1 cellular context compared by ENCODE assay signal in the genomic region with DNA sequence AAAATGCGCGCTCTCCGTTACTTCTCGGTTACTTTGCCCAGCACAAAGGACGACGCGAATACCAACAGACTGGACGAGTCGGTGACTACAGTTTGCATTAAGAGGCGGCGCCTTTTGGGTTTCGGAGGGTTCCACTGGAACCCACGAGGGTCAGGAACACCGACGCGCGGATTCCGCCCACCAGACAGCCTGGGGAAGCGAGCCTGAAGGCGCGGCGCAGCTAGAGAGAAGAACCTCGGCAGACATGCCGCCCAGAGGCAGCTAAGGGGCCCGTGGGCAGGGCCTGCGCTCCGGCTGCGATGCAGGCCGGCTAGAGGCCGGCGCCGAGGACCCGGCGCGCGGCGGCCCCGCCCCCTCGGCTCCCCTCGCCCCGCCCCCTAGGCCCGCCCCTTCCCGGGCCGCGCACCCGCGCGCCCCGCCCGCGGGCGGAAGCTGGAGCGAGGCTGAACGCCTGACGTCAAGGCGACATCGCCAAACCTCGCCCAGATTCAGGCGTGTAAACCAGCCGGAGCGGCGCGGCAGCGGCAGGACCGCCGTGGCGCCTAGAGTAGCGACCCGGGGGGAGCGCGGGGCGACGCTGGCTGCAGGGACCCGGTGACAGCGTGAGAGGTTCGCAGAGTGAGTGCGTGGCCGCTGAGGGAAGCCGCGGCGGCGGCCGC.
TF ChIP-seq lines count a peak whose summit lies in the region.

A gene (plus strand): TSS at position 465 of the 659 bp plus-strand sequence. CDS start 37,826 bp downstream, outside the sequence.

TF ChIP-seq in HepG2, 621 proteins besides CTCF, POLR2A, EP300 and RAD21 (continued from another document and continues in another):
- TF ChIP-seq, protein P1, sequence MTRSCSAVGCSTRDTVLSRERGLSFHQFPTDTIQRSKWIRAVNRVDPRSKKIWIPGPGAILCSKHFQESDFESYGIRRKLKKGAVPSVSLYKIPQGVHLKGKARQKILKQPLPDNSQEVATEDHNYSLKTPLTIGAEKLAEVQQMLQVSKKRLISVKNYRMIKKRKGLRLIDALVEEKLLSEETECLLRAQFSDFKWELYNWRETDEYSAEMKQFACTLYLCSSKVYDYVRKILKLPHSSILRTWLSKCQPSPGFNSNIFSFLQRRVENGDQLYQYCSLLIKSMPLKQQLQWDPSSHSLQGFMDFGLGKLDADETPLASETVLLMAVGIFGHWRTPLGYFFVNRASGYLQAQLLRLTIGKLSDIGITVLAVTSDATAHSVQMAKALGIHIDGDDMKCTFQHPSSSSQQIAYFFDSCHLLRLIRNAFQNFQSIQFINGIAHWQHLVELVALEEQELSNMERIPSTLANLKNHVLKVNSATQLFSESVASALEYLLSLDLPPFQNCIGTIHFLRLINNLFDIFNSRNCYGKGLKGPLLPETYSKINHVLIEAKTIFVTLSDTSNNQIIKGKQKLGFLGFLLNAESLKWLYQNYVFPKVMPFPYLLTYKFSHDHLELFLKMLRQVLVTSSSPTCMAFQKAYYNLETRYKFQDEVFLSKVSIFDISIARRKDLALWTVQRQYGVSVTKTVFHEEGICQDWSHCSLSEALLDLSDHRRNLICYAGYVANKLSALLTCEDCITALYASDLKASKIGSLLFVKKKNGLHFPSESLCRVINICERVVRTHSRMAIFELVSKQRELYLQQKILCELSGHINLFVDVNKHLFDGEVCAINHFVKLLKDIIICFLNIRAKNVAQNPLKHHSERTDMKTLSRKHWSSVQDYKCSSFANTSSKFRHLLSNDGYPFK (CRISPR knock-in tag; IDR thresholded peaks at IDR 0.05; ENCODE audit: borderline replicate concordance), result peak; percentile 68; the same call in 1 of the 2 replicates
- TF ChIP-seq ZNF878 (CRISPR knock-in tag; IDR thresholded peaks at IDR 0.05), result no peak
- no peak for TF ChIP-seq HDAC2 (CRISPR knock-in tag; IDR thresholded peaks at IDR 0.05)
- TF ChIP-seq TEAD3 (CRISPR knock-in tag; optimal IDR thresholded peaks at IDR 0.05; ENCODE audit: borderline replicate concordance), result no peak
- no peak for TF ChIP-seq ZNF460 (CRISPR knock-in tag; IDR thresholded peaks at IDR 0.05; ENCODE audit: borderline replicate concordance)
- TF ChIP-seq JUN (CRISPR knock-in tag; IDR thresholded peaks at IDR 0.05), result no peak
- TF ChIP-seq, protein P2, sequence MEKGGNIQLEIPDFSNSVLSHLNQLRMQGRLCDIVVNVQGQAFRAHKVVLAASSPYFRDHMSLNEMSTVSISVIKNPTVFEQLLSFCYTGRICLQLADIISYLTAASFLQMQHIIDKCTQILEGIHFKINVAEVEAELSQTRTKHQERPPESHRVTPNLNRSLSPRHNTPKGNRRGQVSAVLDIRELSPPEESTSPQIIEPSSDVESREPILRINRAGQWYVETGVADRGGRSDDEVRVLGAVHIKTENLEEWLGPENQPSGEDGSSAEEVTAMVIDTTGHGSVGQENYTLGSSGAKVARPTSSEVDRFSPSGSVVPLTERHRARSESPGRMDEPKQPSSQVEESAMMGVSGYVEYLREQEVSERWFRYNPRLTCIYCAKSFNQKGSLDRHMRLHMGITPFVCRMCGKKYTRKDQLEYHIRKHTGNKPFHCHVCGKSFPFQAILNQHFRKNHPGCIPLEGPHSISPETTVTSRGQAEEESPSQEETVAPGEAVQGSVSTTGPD (CRISPR knock-in tag; IDR thresholded peaks at IDR 0.05), result no peak
- no peak for TF ChIP-seq ZNF644 (CRISPR knock-in tag; IDR thresholded peaks at IDR 0.05; ENCODE audit: low read depth)
- TF ChIP-seq TAF15 (IDR thresholded peaks at IDR 0.05; ENCODE audit: low read depth, low read length, poor library complexity, severe bottlenecking), result no peak
- TF ChIP-seq, protein P3, sequence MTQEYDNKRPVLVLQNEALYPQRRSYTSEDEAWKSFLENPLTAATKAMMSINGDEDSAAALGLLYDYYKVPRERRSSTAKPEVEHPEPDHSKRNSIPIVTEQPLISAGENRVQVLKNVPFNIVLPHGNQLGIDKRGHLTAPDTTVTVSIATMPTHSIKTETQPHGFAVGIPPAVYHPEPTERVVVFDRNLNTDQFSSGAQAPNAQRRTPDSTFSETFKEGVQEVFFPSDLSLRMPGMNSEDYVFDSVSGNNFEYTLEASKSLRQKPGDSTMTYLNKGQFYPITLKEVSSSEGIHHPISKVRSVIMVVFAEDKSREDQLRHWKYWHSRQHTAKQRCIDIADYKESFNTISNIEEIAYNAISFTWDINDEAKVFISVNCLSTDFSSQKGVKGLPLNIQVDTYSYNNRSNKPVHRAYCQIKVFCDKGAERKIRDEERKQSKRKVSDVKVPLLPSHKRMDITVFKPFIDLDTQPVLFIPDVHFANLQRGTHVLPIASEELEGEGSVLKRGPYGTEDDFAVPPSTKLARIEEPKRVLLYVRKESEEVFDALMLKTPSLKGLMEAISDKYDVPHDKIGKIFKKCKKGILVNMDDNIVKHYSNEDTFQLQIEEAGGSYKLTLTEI (CRISPR knock-in tag; conservative IDR thresholded peaks at IDR 0.05), result no peak
- no peak for TF ChIP-seq RARG (CRISPR knock-in tag; IDR thresholded peaks at IDR 0.05; ENCODE audit: low read depth)
- TF ChIP-seq PHB2 (IDR thresholded peaks at IDR 0.05; ENCODE audit: partially characterized antibody), result no peak
- TF ChIP-seq, protein P4, sequence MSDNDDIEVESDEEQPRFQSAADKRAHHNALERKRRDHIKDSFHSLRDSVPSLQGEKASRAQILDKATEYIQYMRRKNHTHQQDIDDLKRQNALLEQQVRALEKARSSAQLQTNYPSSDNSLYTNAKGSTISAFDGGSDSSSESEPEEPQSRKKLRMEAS (IDR thresholded peaks at IDR 0.05), result peak; percentile 60; the same call in 1 of the 2 replicates
- no peak; the same call in 1 of the 2 replicates for TF ChIP-seq ZNF441 (CRISPR knock-in tag; IDR thresholded peaks at IDR 0.05; ENCODE audit: borderline replicate concordance)
- TF ChIP-seq, protein P5, sequence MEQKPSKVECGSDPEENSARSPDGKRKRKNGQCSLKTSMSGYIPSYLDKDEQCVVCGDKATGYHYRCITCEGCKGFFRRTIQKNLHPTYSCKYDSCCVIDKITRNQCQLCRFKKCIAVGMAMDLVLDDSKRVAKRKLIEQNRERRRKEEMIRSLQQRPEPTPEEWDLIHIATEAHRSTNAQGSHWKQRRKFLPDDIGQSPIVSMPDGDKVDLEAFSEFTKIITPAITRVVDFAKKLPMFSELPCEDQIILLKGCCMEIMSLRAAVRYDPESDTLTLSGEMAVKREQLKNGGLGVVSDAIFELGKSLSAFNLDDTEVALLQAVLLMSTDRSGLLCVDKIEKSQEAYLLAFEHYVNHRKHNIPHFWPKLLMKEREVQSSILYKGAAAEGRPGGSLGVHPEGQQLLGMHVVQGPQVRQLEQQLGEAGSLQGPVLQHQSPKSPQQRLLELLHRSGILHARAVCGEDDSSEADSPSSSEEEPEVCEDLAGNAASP (CRISPR knock-in tag; IDR thresholded peaks at IDR 0.05; ENCODE audit: borderline replicate concordance), result peak; percentile 35; the same call in 1 of the 2 replicates
- TF ChIP-seq, protein P6, sequence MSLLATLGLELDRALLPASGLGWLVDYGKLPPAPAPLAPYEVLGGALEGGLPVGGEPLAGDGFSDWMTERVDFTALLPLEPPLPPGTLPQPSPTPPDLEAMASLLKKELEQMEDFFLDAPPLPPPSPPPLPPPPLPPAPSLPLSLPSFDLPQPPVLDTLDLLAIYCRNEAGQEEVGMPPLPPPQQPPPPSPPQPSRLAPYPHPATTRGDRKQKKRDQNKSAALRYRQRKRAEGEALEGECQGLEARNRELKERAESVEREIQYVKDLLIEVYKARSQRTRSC (CRISPR knock-in tag; IDR thresholded peaks at IDR 0.05; ENCODE audit: low read depth), result peak; percentile 87; the same call in 1 of the 2 replicates
- no peak for TF ChIP-seq ZKSCAN5 (CRISPR knock-in tag; IDR thresholded peaks at IDR 0.05)
- TF ChIP-seq PHF20 (CRISPR knock-in tag; IDR thresholded peaks at IDR 0.05), result 0 out of 2 replicates have a peak, but pooled peaks have one; percentile 26
- TF ChIP-seq PAX8 (CRISPR knock-in tag; IDR thresholded peaks at IDR 0.05; ENCODE audit: borderline replicate concordance), result no peak
- TF ChIP-seq ZNF577 (CRISPR knock-in tag; IDR thresholded peaks at IDR 0.05; ENCODE audit: borderline replicate concordance, low read depth), result no peak
- TF ChIP-seq ZBTB7A (CRISPR knock-in tag; IDR thresholded peaks at IDR 0.05), result no peak
- TF ChIP-seq ZNF382 (CRISPR knock-in tag; IDR thresholded peaks at IDR 0.05; ENCODE audit: borderline replicate concordance), result no peak
- peak; percentile 65 for TF ChIP-seq TARDBP (CRISPR knock-in tag; IDR thresholded peaks at IDR 0.05)
- TF ChIP-seq ZNF672 (CRISPR knock-in tag; IDR thresholded peaks at IDR 0.05), result no peak
- TF ChIP-seq NCOA5 (CRISPR knock-in tag; IDR thresholded peaks at IDR 0.05), result no peak
- no peak for TF ChIP-seq ZNF558 (CRISPR knock-in tag; IDR thresholded peaks at IDR 0.05; ENCODE audit: borderline replicate concordance)
- TF ChIP-seq NFYB (CRISPR knock-in tag; IDR thresholded peaks at IDR 0.05), result no peak
- no peak for TF ChIP-seq FOXA3 (CRISPR knock-in tag; IDR thresholded peaks at IDR 0.05)
- TF ChIP-seq ZNF7 (CRISPR knock-in tag; IDR thresholded peaks at IDR 0.05), result no peak
- TF ChIP-seq ZNF333 (CRISPR knock-in tag; IDR thresholded peaks at IDR 0.05; ENCODE audit: borderline replicate concordance), result no peak
- TF ChIP-seq, protein P7, sequence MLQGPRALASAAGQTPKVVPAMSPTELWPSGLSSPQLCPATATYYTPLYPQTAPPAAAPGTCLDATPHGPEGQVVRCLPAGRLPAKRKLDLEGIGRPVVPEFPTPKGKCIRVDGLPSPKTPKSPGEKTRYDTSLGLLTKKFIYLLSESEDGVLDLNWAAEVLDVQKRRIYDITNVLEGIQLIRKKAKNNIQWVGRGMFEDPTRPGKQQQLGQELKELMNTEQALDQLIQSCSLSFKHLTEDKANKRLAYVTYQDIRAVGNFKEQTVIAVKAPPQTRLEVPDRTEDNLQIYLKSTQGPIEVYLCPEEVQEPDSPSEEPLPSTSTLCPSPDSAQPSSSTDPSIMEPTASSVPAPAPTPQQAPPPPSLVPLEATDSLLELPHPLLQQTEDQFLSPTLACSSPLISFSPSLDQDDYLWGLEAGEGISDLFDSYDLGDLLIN (CRISPR knock-in tag; IDR thresholded peaks at IDR 0.05; ENCODE audit: borderline replicate concordance), result no peak
- TF ChIP-seq, protein P8, sequence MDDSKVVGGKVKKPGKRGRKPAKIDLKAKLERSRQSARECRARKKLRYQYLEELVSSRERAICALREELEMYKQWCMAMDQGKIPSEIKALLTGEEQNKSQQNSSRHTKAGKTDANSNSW (CRISPR knock-in tag; IDR thresholded peaks at IDR 0.05; ENCODE audit: borderline replicate concordance), result no peak; the same call in 1 of the 2 replicates
- TF ChIP-seq ZNF510 (CRISPR knock-in tag; IDR thresholded peaks at IDR 0.05; ENCODE audit: low read depth), result peak; percentile 44; the same call in 1 of the 2 replicates
- peak; percentile 51; the same call in 1 of the 2 replicates for TF ChIP-seq ARHGAP35 (CRISPR knock-in tag; IDR thresholded peaks at IDR 0.05; ENCODE audit: borderline replicate concordance)
- TF ChIP-seq, protein P9, sequence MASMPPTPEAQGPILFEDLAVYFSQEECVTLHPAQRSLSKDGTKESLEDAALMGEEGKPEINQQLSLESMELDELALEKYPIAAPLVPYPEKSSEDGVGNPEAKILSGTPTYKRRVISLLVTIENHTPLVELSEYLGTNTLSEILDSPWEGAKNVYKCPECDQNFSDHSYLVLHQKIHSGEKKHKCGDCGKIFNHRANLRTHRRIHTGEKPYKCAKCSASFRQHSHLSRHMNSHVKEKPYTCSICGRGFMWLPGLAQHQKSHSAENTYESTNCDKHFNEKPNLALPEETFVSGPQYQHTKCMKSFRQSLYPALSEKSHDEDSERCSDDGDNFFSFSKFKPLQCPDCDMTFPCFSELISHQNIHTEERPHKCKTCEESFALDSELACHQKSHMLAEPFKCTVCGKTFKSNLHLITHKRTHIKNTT (CRISPR knock-in tag; IDR thresholded peaks at IDR 0.05), result no peak
- 0 out of 2 replicates have a peak, but pooled peaks have one; percentile 65 for TF ChIP-seq ZNF230 (CRISPR knock-in tag; IDR thresholded peaks at IDR 0.05)
- TF ChIP-seq, protein P10, sequence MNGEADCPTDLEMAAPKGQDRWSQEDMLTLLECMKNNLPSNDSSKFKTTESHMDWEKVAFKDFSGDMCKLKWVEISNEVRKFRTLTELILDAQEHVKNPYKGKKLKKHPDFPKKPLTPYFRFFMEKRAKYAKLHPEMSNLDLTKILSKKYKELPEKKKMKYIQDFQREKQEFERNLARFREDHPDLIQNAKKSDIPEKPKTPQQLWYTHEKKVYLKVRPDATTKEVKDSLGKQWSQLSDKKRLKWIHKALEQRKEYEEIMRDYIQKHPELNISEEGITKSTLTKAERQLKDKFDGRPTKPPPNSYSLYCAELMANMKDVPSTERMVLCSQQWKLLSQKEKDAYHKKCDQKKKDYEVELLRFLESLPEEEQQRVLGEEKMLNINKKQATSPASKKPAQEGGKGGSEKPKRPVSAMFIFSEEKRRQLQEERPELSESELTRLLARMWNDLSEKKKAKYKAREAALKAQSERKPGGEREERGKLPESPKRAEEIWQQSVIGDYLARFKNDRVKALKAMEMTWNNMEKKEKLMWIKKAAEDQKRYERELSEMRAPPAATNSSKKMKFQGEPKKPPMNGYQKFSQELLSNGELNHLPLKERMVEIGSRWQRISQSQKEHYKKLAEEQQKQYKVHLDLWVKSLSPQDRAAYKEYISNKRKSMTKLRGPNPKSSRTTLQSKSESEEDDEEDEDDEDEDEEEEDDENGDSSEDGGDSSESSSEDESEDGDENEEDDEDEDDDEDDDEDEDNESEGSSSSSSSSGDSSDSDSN (CRISPR knock-in tag; IDR thresholded peaks at IDR 0.05), result peak; percentile 60
- peak; percentile 63 for TF ChIP-seq ZFP36L1 (CRISPR knock-in tag; IDR thresholded peaks at IDR 0.05)
- TF ChIP-seq, protein P11, sequence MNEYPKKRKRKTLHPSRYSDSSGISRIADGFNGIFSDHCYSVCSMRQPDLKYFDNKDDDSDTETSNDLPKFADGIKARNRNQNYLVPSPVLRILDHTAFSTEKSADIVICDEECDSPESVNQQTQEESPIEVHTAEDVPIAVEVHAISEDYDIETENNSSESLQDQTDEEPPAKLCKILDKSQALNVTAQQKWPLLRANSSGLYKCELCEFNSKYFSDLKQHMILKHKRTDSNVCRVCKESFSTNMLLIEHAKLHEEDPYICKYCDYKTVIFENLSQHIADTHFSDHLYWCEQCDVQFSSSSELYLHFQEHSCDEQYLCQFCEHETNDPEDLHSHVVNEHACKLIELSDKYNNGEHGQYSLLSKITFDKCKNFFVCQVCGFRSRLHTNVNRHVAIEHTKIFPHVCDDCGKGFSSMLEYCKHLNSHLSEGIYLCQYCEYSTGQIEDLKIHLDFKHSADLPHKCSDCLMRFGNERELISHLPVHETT (CRISPR knock-in tag; conservative IDR thresholded peaks at IDR 0.05), result peak; percentile 24; the same call in 1 of the 2 replicates
- no peak for TF ChIP-seq MAFG (CRISPR knock-in tag; IDR thresholded peaks at IDR 0.05)
- peak; percentile 72; the same call in 1 of the 2 replicates for TF ChIP-seq ZNF816 (CRISPR knock-in tag; IDR thresholded peaks at IDR 0.05; ENCODE audit: borderline replicate concordance)
- peak; percentile 57; the same call in 1 of the 2 replicates for TF ChIP-seq MTF1 (CRISPR knock-in tag; IDR thresholded peaks at IDR 0.05)
- TF ChIP-seq FOXC1 (CRISPR knock-in tag; IDR thresholded peaks at IDR 0.05; ENCODE audit: borderline replicate concordance), result no peak
- TF ChIP-seq GABPA (IDR thresholded peaks at IDR 0.05; ENCODE audit: low read depth, low read length), result peak; percentile 54
- TF ChIP-seq GABPA (CRISPR knock-in tag; IDR thresholded peaks at IDR 0.05; ENCODE audit: low read depth), result peak; percentile 60; the same call in 1 of the 2 replicates
- peak; percentile 50 for TF ChIP-seq CREB1 (IDR thresholded peaks at IDR 0.05)
- no peak for TF ChIP-seq CREB1 (CRISPR knock-in tag; IDR thresholded peaks at IDR 0.05)
- TF ChIP-seq BORCS8-MEF2B (CRISPR knock-in tag; IDR thresholded peaks at IDR 0.05), result peak; percentile 54; the same call in 1 of the 2 replicates
- no peak for TF ChIP-seq ZNF629 (CRISPR knock-in tag; conservative IDR thresholded peaks at IDR 0.05)
- TF ChIP-seq ZNF615 (CRISPR knock-in tag; IDR thresholded peaks at IDR 0.05; ENCODE audit: borderline replicate concordance), result no peak
